In genomic region chr7:12581897-12582296, GRCh38 we compare ENCODE assay signal across 22 cellular contexts. TPM values are rescaled to one million over a fixed set of nuclear protein-coding genes. Genes with fewer than 3 reads are reported as not detected.
A peak's percentile ranks its signal among the peaks of the same experiment; 100 is the strongest.
DNase-seq lines count a peak whose midpoint lies in the region; ATAC-seq, FAIRE-seq and TF ChIP-seq lines count a peak whose summit lies in the region.
"Had no signal": no experiment of that assay in that cellular context is flagged by ENCODE, and none has a peak within 500 bp of the region (broad histone marks: within the 10 kb centered on the region; RNA-seq: fewer than 3 reads in every experiment).

No MANE protein-coding gene starts in this region.

- H3K9me3 ChIP-seq in A549: no peaks in the 10 kb centered on the region
- no peaks in the 10 kb centered on the region for H3K9me3 ChIP-seq in aorta (ENCODE audit: control insufficient read depth, low read length)
- H3K9me3 ChIP-seq: thyroid gland had no signal

- H3K4me3 ChIP-seq in A549: no peak overlapping the region
- H3K4me3 ChIP-seq in aorta (ENCODE audit: low read length in 2 of 2): no peak overlapping the region
- H3K4me3 ChIP-seq: thyroid gland had no signal

- POLR2A ChIA-PET in A549 (lab: Yijun Ruan, JAX): no interaction called here

- H3K4me1 ChIP-seq in A549 (peaks cover 27% of the 10 kb centered on the region), aorta (ENCODE audit: control insufficient read depth in 1 of 2, insufficient read depth in 2 of 2, low read length in 2 of 2) (no peaks in the 10 kb centered on the region)
- H3K4me1 ChIP-seq: thyroid gland had no signal

- FAIRE-seq in A549 (lab: Jason Lieb, UNC) (peak; percentile 23), GM19239 (lab: Jason Lieb, UNC) (no peak)
- FAIRE-seq: D721Med, GM18507 had no signal

- no peaks in the 10 kb centered on the region for H3K27me3 ChIP-seq in aorta (ENCODE audit: control insufficient read depth in 1 of 2, insufficient read depth in 2 of 2, low read length in 1 of 2)
- H3K27me3 ChIP-seq: thyroid gland had no signal

- ATAC-seq in A549 (no peak), HG02840 (IDR thresholded peaks at IDR 0.05; ENCODE audit: low FRiP score, unreplicated experiment) (no peak), aorta (ENCODE audit: low FRiP score) (no peak), GM18870 (IDR thresholded peaks at IDR 0.05; ENCODE audit: unreplicated experiment) (no peak)
- ATAC-seq: activated T-cell treated with anti-CD3 and anti-CD28 coated beads, Interleukin-2, amount 50 U/mL, for 4 hours; esophagus mucosa; Right ventricle myocardium inferior had no signal

- 42% methylated on average over 3 of the region's 3 CpGs for WGBS in A549 (ENCODE audit: missing lambda C conversion rate)
- WGBS in aorta, 2 donors: 28 to 29% methylated on average over 3 of the region's 3 CpGs

- no peak for DNase-seq in A549 (ENCODE audit: low read depth in 1 of 2, low spot score in 1 of 2)
- peak; percentile 12 for DNase-seq in ELR (ENCODE audit: low read depth)
- DNase-seq in amniotic stem cell (lab: John Stamatoyannopoulos, UW): peak; percentile 60
- DNase-seq in kidney glomerular epithelial cell (lab: John Stamatoyannopoulos, UW): peak; percentile 71
- no peak for DNase-seq in GM19239 (ENCODE audit: insufficient read length, low spot score)
- no peak for DNase-seq in aorta
- DNase-seq: activated naive CD4-positive, alpha-beta T cell treated with anti-CD3 and anti-CD28 coated beads for 36 hours; activated T-cell treated with anti-CD3 and anti-CD28 coated beads, Interleukin-2, amount 50 U/mL, for 4 hours; effector CD8-positive, alpha-beta T cell; NCI-H1092; NCI-H2029; NCI-H345; SW 1271; thyroid gland had no signal

- H3K36me3 ChIP-seq in aorta (ENCODE audit: control insufficient read depth in 1 of 2, insufficient read depth in 2 of 2, low read length in 1 of 2): no peaks in the 10 kb centered on the region
- H3K36me3 ChIP-seq: thyroid gland had no signal

- intact Hi-C loops in aorta (cut with DNase I): no loop called here

- CTCF ChIA-PET in A549 (lab: Yijun Ruan, JAX): no interaction called here

- no peak for TF ChIP-seq RAD21 in A549 (conservative IDR thresholded peaks at IDR 0.05 in 1 of 2, IDR thresholded peaks at IDR 0.05 in 1 of 2)

- no peak overlapping the region for H3K4me2 ChIP-seq in A549

- TF ChIP-seq CTCF in A549 (IDR thresholded peaks at IDR 0.05): no peak

- no peak for TF ChIP-seq EP300 in A549 (IDR thresholded peaks at IDR 0.05)

- H3K27ac ChIP-seq in A549 (no peak overlapping the region), aorta (ENCODE audit: low read depth in 1 of 2, low read length in 2 of 2) (no peak overlapping the region)
- H3K27ac ChIP-seq: thyroid gland had no signal

- no peak for TF ChIP-seq POLR2A in A549 (IDR thresholded peaks at IDR 0.05; ENCODE audit: low read length)

TF ChIP-seq in A549, 52 proteins besides CTCF, POLR2A, EP300 and RAD21:
- no peak for TF ChIP-seq ATOH8 (CRISPR knock-in tag; IDR thresholded peaks at IDR 0.05; ENCODE audit: low read depth)
- no peak for TF ChIP-seq PHF8 (IDR thresholded peaks at IDR 0.05; ENCODE audit: borderline replicate concordance, low read depth)
- no peak for TF ChIP-seq NPAS2 (CRISPR knock-in tag; IDR thresholded peaks at IDR 0.05; ENCODE audit: borderline replicate concordance)
- no peak for TF ChIP-seq TP53 (CRISPR knock-in tag; IDR thresholded peaks at IDR 0.05)

RNA-seq across cellular contexts. Expression of gene SCIN, which starts 11.4 kb away (rescaled TPM):
- polyA plus RNA-seq in A549 (2011; rRNA removed): 0.27 and 0.33 TPM in 2 replicates
- polyA plus RNA-seq in A549 (2012; cell fraction: cytosol; rRNA removed): 0.01 TPM in 1 of 2 replicates, not detected in the other
- polyA plus RNA-seq in A549 (2012; cell fraction: nucleus; rRNA removed): 0.01 and 0.02 TPM in 2 replicates
- 0.05 to 0.12 TPM (median 0.05 TPM) in 3 replicates for polyA plus RNA-seq in A549 (2017; fragmentation: RNase III; extraction: RNeasy Plus Mini Kit Qiagen cat#74134 plus additional on column Dnase treatment)
- 0.45 and 0.63 TPM in 2 replicates for polyA minus RNA-seq in A549 (2011; rRNA and poly(A)+ RNA removed)
- total RNA-seq in aorta: 1 to 10 TPM; 1.7 to 4.2 TPM
- polyA plus RNA-seq in aorta: 1 to 10 TPM in 1 of 2 donors, under 1 TPM in 1; 0.23 to 9.1 TPM
- total RNA-seq: A172 had no signal
- polyA plus RNA-seq: CD14-positive monocyte had no signal

Comparison
In these comparisons a context has a peak if more than half of its experiments do, and no peak if none do; other contexts are left out.
1. DNase-seq: peak in ELR (single experiment), amniotic stem cell (single experiment) and kidney glomerular epithelial cell (single experiment); none in A549 (0 of 2), GM19239 (single experiment) and aorta (0 of 2).